11 cellular contexts compared by ENCODE assay signal in the genomic region with DNA sequence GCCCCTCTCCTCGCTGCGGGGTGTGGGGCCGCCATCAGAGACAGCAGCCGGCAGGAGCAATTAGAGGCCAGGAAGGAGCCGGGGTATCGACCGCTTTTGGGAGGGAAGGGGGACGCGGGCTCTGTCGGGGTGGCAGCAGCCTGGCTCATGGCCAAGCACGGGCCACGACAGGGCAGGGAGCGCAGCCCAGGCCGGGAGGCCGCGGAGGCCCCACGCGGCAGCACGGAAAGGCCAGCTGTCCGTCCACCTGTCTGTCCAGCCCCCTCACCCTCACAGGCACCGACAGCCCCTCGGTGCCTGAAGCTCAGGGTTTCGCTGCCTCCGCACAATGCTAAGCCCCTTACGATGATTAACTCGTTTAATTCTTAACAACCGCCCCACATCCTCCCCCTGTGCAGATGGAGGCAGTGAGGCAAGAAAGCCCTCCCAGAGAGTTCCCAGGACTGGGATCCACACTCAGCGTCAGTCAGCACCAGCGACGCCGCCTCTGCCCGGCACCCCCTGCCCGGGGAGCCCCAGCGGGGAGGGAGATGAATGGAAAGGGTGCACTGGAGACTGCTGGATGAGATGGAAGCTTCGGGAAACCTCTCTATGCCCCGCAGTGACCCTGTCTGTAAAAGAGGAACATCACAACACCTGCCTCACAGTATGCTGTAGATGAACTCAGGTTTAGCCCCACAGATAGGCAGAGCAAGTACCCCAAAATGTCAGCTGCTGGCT. TPM values are rescaled to one million over a fixed set of nuclear protein-coding genes. Genes with fewer than 3 reads are reported as not detected.
A peak's percentile ranks its signal among the peaks of the same experiment; 100 is the strongest.
DNase-seq lines count a peak whose midpoint lies in the region; ATAC-seq, FAIRE-seq and TF ChIP-seq lines count a peak whose summit lies in the region.
"Had no signal": no experiment of that assay in that cellular context is flagged by ENCODE, and none has a peak within 500 bp of the region (broad histone marks: within the 10 kb centered on the region; RNA-seq: fewer than 3 reads in every experiment).

No MANE protein-coding gene starts in this region.

- TF ChIP-seq CTCF in kidney (IDR thresholded peaks at IDR 0.05; ENCODE audit: borderline replicate concordance, extremely low read depth, insufficient read depth): no peak
- TF ChIP-seq CTCF in uterus (IDR thresholded peaks at IDR 0.05): no peak

- no peaks in the 10 kb centered on the region for H3K9me3 ChIP-seq in kidney (ENCODE audit: control insufficient read depth in 1 of 2, low read length in 2 of 2)
- no peaks in the 10 kb centered on the region for H3K9me3 ChIP-seq in uterus

- peak overlapping the region in 1 of 2 donors; percentile 53 for H3K9ac ChIP-seq in kidney (ENCODE audit: low read length in 2 of 2)

- no peaks in the 10 kb centered on the region for H3K9me3 Mint-ChIP-seq in activated naive CD8-positive, alpha-beta T cell (ENCODE audit: low read depth)
- H3K9me3 Mint-ChIP-seq in activated naive CD8-positive, alpha-beta T cell treated with anti-CD3 and anti-CD28 coated beads, Interleukin-2, amount 50 U/mL, for 24 hours: no peaks in the 10 kb centered on the region
- H3K9me3 Mint-ChIP-seq in activated T-helper 17 cell treated with anti-CD3 and anti-CD28 coated beads, Interleukin-2, amount 50 U/mL, for 72 hours: no peaks in the 10 kb centered on the region

- H3K4me3 Mint-ChIP-seq in activated naive CD8-positive, alpha-beta T cell: peak overlapping the region; percentile 30
- H3K4me3 Mint-ChIP-seq in activated naive CD8-positive, alpha-beta T cell treated with anti-CD3 and anti-CD28 coated beads, Interleukin-2, amount 50 U/mL, for 24 hours: no peak overlapping the region
- no peak overlapping the region for H3K4me3 Mint-ChIP-seq in activated T-helper 17 cell treated with anti-CD3 and anti-CD28 coated beads, Interleukin-2, amount 50 U/mL, for 72 hours

- H3K27me3 ChIP-seq in uterus: no peaks in the 10 kb centered on the region

- peaks cover 51% of the 10 kb centered on the region for H3K4me1 Mint-ChIP-seq in activated naive CD8-positive, alpha-beta T cell (ENCODE audit: low read depth)
- H3K4me1 Mint-ChIP-seq in activated naive CD8-positive, alpha-beta T cell treated with anti-CD3 and anti-CD28 coated beads, Interleukin-2, amount 50 U/mL, for 24 hours: peaks cover 60% of the 10 kb centered on the region
- H3K4me1 Mint-ChIP-seq in activated T-helper 17 cell treated with anti-CD3 and anti-CD28 coated beads, Interleukin-2, amount 50 U/mL, for 72 hours: peaks cover 8% of the 10 kb centered on the region

- H3K4me3 ChIP-seq in kidney (ENCODE audit: low read length in 2 of 2): peak overlapping the region in 1 of 2 donors; percentile 37
- H3K4me3 ChIP-seq in uterus: peak overlapping the region in 1 of 2 donors; percentile 23

- DNase-seq in activated naive CD8-positive, alpha-beta T cell treated with anti-CD3 and anti-CD28 coated beads, Interleukin-2, amount 50 U/mL, for 24 hours: no peak
- DNase-seq in SK-N-DZ (ENCODE audit: low spot score): peak; percentile 59
- peak; percentile 77 for DNase-seq in kidney
- DNase-seq in uterus: no peak
- DNase-seq in SIG-M5 treated with dmso at 0.1 percent for 504 hours (lab: John Stamatoyannopoulos, UW; ENCODE audit: unreplicated experiment): no peak
- DNase-seq in EL: no peak
- DNase-seq: foreskin melanocyte; MM.1S; stimulated activated CD4-positive, alpha-beta T cell treated with anti-CD3 and anti-CD28 coated beads, Interleukin-15, amount 100 ng/mL, for 24 hours had no signal

- ATAC-seq in activated naive CD8-positive, alpha-beta T cell treated with anti-CD3 and anti-CD28 coated beads, Interleukin-2, amount 50 U/mL, for 24 hours: no peak
- no peak for ATAC-seq in activated T-helper 17 cell treated with anti-CD3 and anti-CD28 coated beads, Interleukin-2, amount 50 U/mL, for 72 hours (replicated peaks)

- intact Hi-C loops in kidney (cut with DNase I) (no loop called here), uterus (cut with DNase I; ENCODE audit: low total_unique reads) (no loop called here)

- TF ChIP-seq POLR2A in uterus (IDR thresholded peaks at IDR 0.05): no peak

- no peak for FAIRE-seq in kidney (lab: Jason Lieb, UNC)

- H3K27ac ChIP-seq in kidney (ENCODE audit: low read depth in 2 of 2, low read length in 2 of 2): peak overlapping the region; percentile 34 to 78
- H3K27ac ChIP-seq in uterus: peak overlapping the region; percentile 2 to 22

- H3K4me1 ChIP-seq in kidney (ENCODE audit: control insufficient read depth in 1 of 2, insufficient read depth in 1 of 2, low read depth in 1 of 2, low read length in 2 of 2) (peaks cover 30 to 58% of the 10 kb centered on the region in 2 donors), uterus (peaks cover 0 to 43% of the 10 kb centered on the region in 2 donors)

- peaks cover 3% of the 10 kb centered on the region for H3K36me3 Mint-ChIP-seq in activated naive CD8-positive, alpha-beta T cell
- no peaks in the 10 kb centered on the region for H3K36me3 Mint-ChIP-seq in activated naive CD8-positive, alpha-beta T cell treated with anti-CD3 and anti-CD28 coated beads, Interleukin-2, amount 50 U/mL, for 24 hours (ENCODE audit: low read depth)
- H3K36me3 Mint-ChIP-seq in activated T-helper 17 cell treated with anti-CD3 and anti-CD28 coated beads, Interleukin-2, amount 50 U/mL, for 72 hours (ENCODE audit: low read depth): no peaks in the 10 kb centered on the region

- no peaks in the 10 kb centered on the region for H3K27me3 Mint-ChIP-seq in activated naive CD8-positive, alpha-beta T cell
- no peaks in the 10 kb centered on the region for H3K27me3 Mint-ChIP-seq in activated naive CD8-positive, alpha-beta T cell treated with anti-CD3 and anti-CD28 coated beads, Interleukin-2, amount 50 U/mL, for 24 hours
- H3K27me3 Mint-ChIP-seq in activated T-helper 17 cell treated with anti-CD3 and anti-CD28 coated beads, Interleukin-2, amount 50 U/mL, for 72 hours: no peaks in the 10 kb centered on the region

- H3K36me3 ChIP-seq in kidney (ENCODE audit: control insufficient read depth in 1 of 2, insufficient read depth in 2 of 2, low read length in 2 of 2) (no peaks in the 10 kb centered on the region), uterus (no peaks in the 10 kb centered on the region)

- H3K27ac Mint-ChIP-seq in activated naive CD8-positive, alpha-beta T cell: no peak overlapping the region
- H3K27ac Mint-ChIP-seq in activated naive CD8-positive, alpha-beta T cell treated with anti-CD3 and anti-CD28 coated beads, Interleukin-2, amount 50 U/mL, for 24 hours: no peak overlapping the region
- H3K27ac Mint-ChIP-seq in activated T-helper 17 cell treated with anti-CD3 and anti-CD28 coated beads, Interleukin-2, amount 50 U/mL, for 72 hours: no peak overlapping the region

RNA-seq across cellular contexts. Expression of gene NCOR2, which starts 23.7 kb away (rescaled TPM):
- 11.5 and 13.0 TPM in 2 replicates for polyA plus RNA-seq in SK-N-DZ (2014; cell fraction: cytosol; rRNA removed)
- polyA plus RNA-seq in SK-N-DZ (2014; cell fraction: nucleus; rRNA removed): 19.1 and 41.1 TPM in 2 replicates
- total RNA-seq in kidney (205 TPM), uterus (100 to 1,000 TPM in 2 of 4 donors, 10 to 100 TPM in 2; 65.1 to 436 (median 102) TPM)
- polyA plus RNA-seq in kidney (ENCODE audit: insufficient read depth, low read depth, low replicate concordance): 18.7 TPM
- total RNA-seq in activated T-helper 17 cell treated with anti-CD3 and anti-CD28 coated beads, Interleukin-2, amount 50 U/mL, for 72 hours: 10 to 100 TPM; 72.8 to 87.8 TPM

Comparison
In these comparisons a context has a peak if more than half of its experiments do, and no peak if none do; other contexts are left out.
1. DNase-seq: peak in SK-N-DZ (single experiment) and kidney (single experiment); none in activated naive CD8-positive, alpha-beta T cell treated with anti-CD3 and anti-CD28 coated beads, Interleukin-2, amount 50 U/mL, for 24 hours (single experiment), uterus (0 of 2), SIG-M5 treated with dmso at 0.1 percent for 504 hours (single experiment) and EL (single experiment).